In the genomic region with DNA sequence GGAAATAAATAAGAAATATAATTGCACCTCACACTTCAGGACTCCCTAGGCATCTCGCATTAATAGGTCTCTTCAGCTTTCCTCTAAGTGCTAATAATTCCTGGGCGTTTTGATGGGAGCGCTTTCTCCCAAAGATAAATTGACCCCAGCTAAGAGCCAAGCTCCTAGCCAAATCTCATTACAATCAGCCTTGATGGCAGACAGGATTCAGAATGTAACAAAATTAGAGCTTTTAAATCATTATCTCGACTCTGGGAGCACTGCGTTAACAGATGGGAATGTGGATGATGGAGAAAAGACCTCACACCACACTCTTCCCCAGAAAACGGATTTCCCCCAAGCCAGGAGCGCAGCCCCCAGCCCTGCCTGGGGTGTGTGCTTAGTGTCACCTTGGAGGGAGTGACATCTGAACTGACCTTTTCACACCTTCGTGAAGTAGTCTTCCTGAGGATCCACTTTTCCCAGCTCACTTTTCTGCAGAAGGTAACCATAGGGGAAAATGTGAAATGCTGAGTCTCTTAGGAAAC, we compare ENCODE assay signal across 20 cellular contexts. TPM values are rescaled to one million over a fixed set of nuclear protein-coding genes. Genes with fewer than 3 reads are reported as not detected.
A peak's percentile ranks its signal among the peaks of the same experiment; 100 is the strongest.
DNase-seq lines count a peak whose midpoint lies in the region; ATAC-seq and TF ChIP-seq lines count a peak whose summit lies in the region.
"Had no signal": no experiment of that assay in that cellular context is flagged by ENCODE, and none has a peak within 500 bp of the region (broad histone marks: within the 10 kb centered on the region; RNA-seq: fewer than 3 reads in every experiment).

No MANE protein-coding gene starts in this region.

- 72% methylated on average over 8 of the region's 8 CpGs for WGBS in SK-N-SH (ENCODE audit: low lambda C conversion rate)

- H4K20me1 ChIP-seq in SK-N-SH (ENCODE audit: insufficient read depth) = no peaks in the 10 kb centered on the region

- no peak overlapping the region for H3K9ac ChIP-seq in SK-N-SH

- no peaks in the 10 kb centered on the region for H3K36me3 Mint-ChIP-seq in glutamatergic neuron (ENCODE audit: unreplicated experiment)
- H3K36me3 Mint-ChIP-seq: CD8-positive, alpha-beta T cell; IgD-negative memory B cell had no signal

- DNase-seq in SK-N-SH = peak; percentile 35
- DNase-seq in NCI-H82 treated with DMSO at 0.1 percent for 48 hours (lab: John Stamatoyannopoulos, UW; ENCODE audit: unreplicated experiment) = peak; percentile 75
- DNase-seq in glutamatergic neuron = no peak
- no peak for DNase-seq in dedifferentiated amniotic fluid mesenchymal stem cell (ENCODE audit: extremely low spot score)
- no peak for DNase-seq in hippocampal formation (lab: John Stamatoyannopoulos, UW)
- DNase-seq in DMS79 treated with DMSO at 0.1 percent for 48 hours (lab: John Stamatoyannopoulos, UW) = no peak
- no peak for DNase-seq in sciatic nerve (ENCODE audit: low spot score)
- DNase-seq: Calu3; CD8-positive, alpha-beta T cell; DND-41; H7; HFFc6 had no signal

- no peaks in the 10 kb centered on the region for H3K9me2 ChIP-seq in SK-N-SH

- H3K9me3 ChIP-seq in SK-N-SH = no peaks in the 10 kb centered on the region
- H3K9me3 ChIP-seq: A549 had no signal

- H3K27me3 Mint-ChIP-seq in glutamatergic neuron (ENCODE audit: unreplicated experiment) = peaks cover 2% of the 10 kb centered on the region

- no peaks in the 10 kb centered on the region for H3K36me3 ChIP-seq in SK-N-SH (replicated peaks in 1 of 2; ENCODE audit: control insufficient read depth in 1 of 2, insufficient read depth in 2 of 2, low read length in 1 of 2)

- peak in 1 of 2 experiments; percentile 67; a peak in 1 of 4 replicates for TF ChIP-seq EP300 in SK-N-SH (IDR thresholded peaks at IDR 0.05; ENCODE audit: borderline replicate concordance in 1 of 2, low read depth in 1 of 2, low read length in 1 of 2)

- POLR2A ChIA-PET in SK-N-SH (lab: Yijun Ruan, JAX) = interaction anchor here (0.6 kb wide), 1 partner anchor 126 kb away, joined by 3 read pairs; no protein-coding TSS in a partner anchor

- no peak overlapping the region for H2AFZ ChIP-seq in SK-N-SH (ENCODE audit: low read depth)
- H2AFZ ChIP-seq: GM23338 had no signal

- TF ChIP-seq RAD21 in SK-N-SH (IDR thresholded peaks at IDR 0.05; ENCODE audit: low read length) = no peak

- H3K79me2 ChIP-seq in SK-N-SH (ENCODE audit: insufficient read depth) = no peaks in the 10 kb centered on the region

- peaks cover 0 to 28% of the 10 kb centered on the region in 2 experiments; a peak in 2 of 4 replicates for H3K4me1 ChIP-seq in SK-N-SH (ENCODE audit: control insufficient read depth in 1 of 2, insufficient read depth in 2 of 2, low read depth in 1 of 2, low read length in 1 of 2)
- H3K4me1 ChIP-seq: A549 had no signal

- H3K4me3 ChIP-seq in SK-N-SH (ENCODE audit: low read depth in 2 of 2, low read length in 1 of 2) = no peak overlapping the region
- H3K4me3 ChIP-seq: A549, GM23338 had no signal

- peaks cover 6% of the 10 kb centered on the region for H3K9me3 Mint-ChIP-seq in glutamatergic neuron (ENCODE audit: unreplicated experiment)
- H3K9me3 Mint-ChIP-seq: CD8-positive, alpha-beta T cell; GM23338; HFFc6; IgD-negative memory B cell had no signal

- H3K4me3 Mint-ChIP-seq in glutamatergic neuron (ENCODE audit: unreplicated experiment) = no peak overlapping the region
- H3K4me3 Mint-ChIP-seq: CD8-positive, alpha-beta T cell; GM23338; HFFc6; IgD-negative memory B cell had no signal

- no peak overlapping the region for H3K4me2 ChIP-seq in SK-N-SH
- H3K4me2 ChIP-seq: A549, GM23338 had no signal

- no peaks in the 10 kb centered on the region for H3K27me3 ChIP-seq in SK-N-SH (ENCODE audit: insufficient read depth)

- no peak for TF ChIP-seq CTCF in SK-N-SH (IDR thresholded peaks at IDR 0.05)
- TF ChIP-seq CTCF in glutamatergic neuron (IDR thresholded peaks at IDR 0.05; ENCODE audit: partially characterized antibody, unreplicated experiment) = no peak

- H3K4me1 Mint-ChIP-seq in glutamatergic neuron (ENCODE audit: low read depth, unreplicated experiment) = peaks cover 19% of the 10 kb centered on the region
- H3K4me1 Mint-ChIP-seq: IgD-negative memory B cell had no signal

- no peaks in the 10 kb centered on the region for H3F3A ChIP-seq in SK-N-SH (replicated peaks; ENCODE audit: insufficient read depth)

- peak overlapping the region; percentile 60 for H3K27ac Mint-ChIP-seq in glutamatergic neuron (ENCODE audit: unreplicated experiment)
- H3K27ac Mint-ChIP-seq: CD8-positive, alpha-beta T cell; GM23338; HFFc6; IgD-negative memory B cell had no signal

- H3K27ac ChIP-seq in SK-N-SH (ENCODE audit: low read depth in 2 of 2, low read length in 1 of 2) = peak overlapping the region in 1 of 2 experiments; percentile 41; a peak in 1 of 4 replicates
- H3K27ac ChIP-seq: 22Rv1, A549 had no signal

- ATAC-seq in SK-N-SH treated with all-trans-retinoic acid at 6 μM for 48 hours (no peak), sciatic nerve (no peak)
- ATAC-seq: A549; CD8-positive, alpha-beta T cell; GM23338; HCT116; HepG2 had no signal

- intact Hi-C loops in sciatic nerve (cut with DNase I) = no loop called here

- CTCF ChIA-PET in SK-N-SH (lab: Yijun Ruan, JAX) = no interaction called here

TF ChIP-seq in SK-N-SH, 30 proteins besides CTCF, POLR2A, EP300 and RAD21:
- TF ChIP-seq GATA2 (CRISPR knock-in tag; IDR thresholded peaks at IDR 0.05) (peak; percentile 75), RXRA (IDR thresholded peaks at IDR 0.05; ENCODE audit: borderline replicate concordance, low read depth) (no peak)
TF ChIP-seq in SK-N-SH: peak in this region for 1.

TF ChIP-seq in SK-N-SH treated with all-trans-retinoic acid at 6 μM for 48 hours, 23 proteins besides CTCF, POLR2A, EP300 and RAD21 (continues in another document):
- TF ChIP-seq ZC3H10 (CRISPR knock-in tag; IDR thresholded peaks at IDR 0.05) (no peak), PPARA (CRISPR knock-in tag; IDR thresholded peaks at IDR 0.05; ENCODE audit: borderline replicate concordance) (no peak), CSRNP3 (CRISPR knock-in tag; IDR thresholded peaks at IDR 0.05) (no peak), ZNF70 (CRISPR knock-in tag; IDR thresholded peaks at IDR 0.05) (no peak), GLIS3 (CRISPR knock-in tag; IDR thresholded peaks at IDR 0.05) (no peak), ESRRG (CRISPR knock-in tag; IDR thresholded peaks at IDR 0.05) (no peak)
- TF ChIP-seq, protein P1, sequence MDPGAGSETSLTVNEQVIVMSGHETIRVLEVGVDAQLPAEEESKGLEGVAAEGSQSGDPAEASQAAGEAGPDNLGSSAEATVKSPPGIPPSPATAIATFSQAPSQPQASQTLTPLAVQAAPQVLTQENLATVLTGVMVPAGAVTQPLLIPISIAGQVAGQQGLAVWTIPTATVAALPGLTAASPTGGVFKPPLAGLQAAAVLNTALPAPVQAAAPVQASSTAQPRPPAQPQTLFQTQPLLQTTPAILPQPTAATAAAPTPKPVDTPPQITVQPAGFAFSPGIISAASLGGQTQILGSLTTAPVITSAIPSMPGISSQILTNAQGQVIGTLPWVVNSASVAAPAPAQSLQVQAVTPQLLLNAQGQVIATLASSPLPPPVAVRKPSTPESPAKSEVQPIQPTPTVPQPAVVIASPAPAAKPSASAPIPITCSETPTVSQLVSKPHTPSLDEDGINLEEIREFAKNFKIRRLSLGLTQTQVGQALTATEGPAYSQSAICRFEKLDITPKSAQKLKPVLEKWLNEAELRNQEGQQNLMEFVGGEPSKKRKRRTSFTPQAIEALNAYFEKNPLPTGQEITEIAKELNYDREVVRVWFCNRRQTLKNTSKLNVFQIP (CRISPR knock-in tag; IDR thresholded peaks at IDR 0.05; ENCODE audit: borderline replicate concordance, low read depth) = no peak
- TF ChIP-seq, protein P2, sequence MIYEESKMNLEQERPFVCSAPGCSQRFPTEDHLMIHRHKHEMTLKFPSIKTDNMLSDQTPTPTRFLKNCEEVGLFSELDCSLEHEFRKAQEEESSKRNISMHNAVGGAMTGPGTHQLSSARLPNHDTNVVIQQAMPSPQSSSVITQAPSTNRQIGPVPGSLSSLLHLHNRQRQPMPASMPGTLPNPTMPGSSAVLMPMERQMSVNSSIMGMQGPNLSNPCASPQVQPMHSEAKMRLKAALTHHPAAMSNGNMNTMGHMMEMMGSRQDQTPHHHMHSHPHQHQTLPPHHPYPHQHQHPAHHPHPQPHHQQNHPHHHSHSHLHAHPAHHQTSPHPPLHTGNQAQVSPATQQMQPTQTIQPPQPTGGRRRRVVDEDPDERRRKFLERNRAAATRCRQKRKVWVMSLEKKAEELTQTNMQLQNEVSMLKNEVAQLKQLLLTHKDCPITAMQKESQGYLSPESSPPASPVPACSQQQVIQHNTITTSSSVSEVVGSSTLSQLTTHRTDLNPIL (CRISPR knock-in tag; IDR thresholded peaks at IDR 0.05; ENCODE audit: low read depth) = no peak

RNA-seq across cellular contexts. Expression of gene SIAH3, which starts 26.4 kb away (rescaled TPM):
- polyA plus RNA-seq in SK-N-SH (2012; rRNA removed) = 0.08 TPM in 2 replicates
- 0.05 TPM in 2 replicates for polyA plus RNA-seq in SK-N-SH (2012; cell fraction: cytosol; rRNA removed)
- 0.09 and 0.11 TPM in 2 replicates for polyA plus RNA-seq in SK-N-SH (2012; cell fraction: nucleus; rRNA removed)
- total RNA-seq in glutamatergic neuron (ENCODE audit: unreplicated experiment) = 1.2 TPM
- total RNA-seq in sciatic nerve = not detected
- total RNA-seq: Calu3, HepG2, HFFc6 had no signal
- polyA plus RNA-seq: A549, BJ, HepG2, IgD-negative memory B cell had no signal

Comparison
In these comparisons a context has a peak if more than half of its experiments do, and no peak if none do; other contexts are left out.
1. DNase-seq: peak in SK-N-SH (single experiment) and NCI-H82 treated with DMSO at 0.1 percent for 48 hours (single experiment); none in glutamatergic neuron (single experiment), dedifferentiated amniotic fluid mesenchymal stem cell (single experiment), hippocampal formation (0 of 2), DMS79 treated with DMSO at 0.1 percent for 48 hours (single experiment) and sciatic nerve (single experiment).